In genomic region chr11:3794387-3794786, GRCh38 we compare ENCODE assay signal across 7 cellular contexts. TPM values are rescaled to one million over a fixed set of nuclear protein-coding genes. Genes with fewer than 3 reads are reported as not detected.
DNase-seq lines count a peak whose midpoint lies in the region; ATAC-seq, FAIRE-seq and TF ChIP-seq lines count a peak whose summit lies in the region.
"Not testable (repeated sequence)": the region's sequence is repeated elsewhere in the genome, so short reads cannot be mapped to it uniquely, and the experiment has no call there.

No MANE protein-coding gene starts in this region.

- H3K18ac ChIP-seq in trophoblast cell (ENCODE audit: low read length), result not testable (repeated sequence)

- in situ Hi-C loops in HepG2 (cut with HindIII; ENCODE audit: extremely low pct_ligation_motif_present, low pct_unique_long_range_greater_than_20kb), result not testable (repeated sequence)

- peak overlapping the region; percentile 97 for H3K27ac Mint-ChIP-seq in CD4-positive, alpha-beta T cell
- not testable (repeated sequence) for H3K27ac Mint-ChIP-seq in T-helper 2 cell treated with Interferon-gamma antibody and Interleukin-4, amounts not matched to agents 5 μg/mL and 100 μg/mL, for 36 hours
- H3K27ac Mint-ChIP-seq in activated naive CD8-positive, alpha-beta T cell treated with anti-CD3 and anti-CD28 coated beads for 36 hours, result peak overlapping the region; percentile 49

- H3K79me1 ChIP-seq in trophoblast cell (ENCODE audit: low read length), result peaks cover 10% of the 10 kb centered on the region

- peaks cover 59% of the 10 kb centered on the region for H3K4me1 Mint-ChIP-seq in CD4-positive, alpha-beta T cell (ENCODE audit: low read depth)
- H3K4me1 Mint-ChIP-seq in T-helper 2 cell treated with Interferon-gamma antibody and Interleukin-4, amounts not matched to agents 5 μg/mL and 100 μg/mL, for 36 hours (ENCODE audit: low read depth), result peaks cover 44% of the 10 kb centered on the region
- peaks cover 45% of the 10 kb centered on the region for H3K4me1 Mint-ChIP-seq in activated naive CD8-positive, alpha-beta T cell treated with anti-CD3 and anti-CD28 coated beads for 36 hours

- not testable (repeated sequence) for H3K14ac ChIP-seq in trophoblast cell (ENCODE audit: low read length)

- not testable (repeated sequence) for H3K27me3 ChIP-seq in CD4-positive, alpha-beta T cell (ENCODE audit: control insufficient read depth, insufficient read depth, low read length); HepG2 (ENCODE audit: control insufficient read depth in 1 of 2, insufficient read depth in 2 of 2, low read length in 2 of 2); trophoblast cell (ENCODE audit: insufficient read depth, low read length)

- peak overlapping the region; percentile 13; the same call in 1 of the 2 replicates for H3K4me2 ChIP-seq in HepG2 (ENCODE audit: low read depth, low read length)
- H3K4me2 ChIP-seq in trophoblast cell (ENCODE audit: low read length), result not testable (repeated sequence)

- H2AK5ac ChIP-seq in trophoblast cell (ENCODE audit: low read length), result not testable (repeated sequence)

- H4K12ac ChIP-seq in trophoblast cell (ENCODE audit: low read depth, low read length), result not testable (repeated sequence)

- H2BK12ac ChIP-seq in trophoblast cell (ENCODE audit: low read length), result not testable (repeated sequence)

- DNase-seq in CD4-positive, alpha-beta T cell; NB4 (ENCODE audit: low read depth); T-helper 2 cell treated with Interferon-gamma antibody and Interleukin-4, amounts not matched to agents 5 μg/mL and 100 μg/mL, for 36 hours (ENCODE audit: low spot score); activated naive CD8-positive, alpha-beta T cell treated with anti-CD3 and anti-CD28 coated beads for 36 hours; HepG2 (ENCODE audit: low spot score); trophoblast cell: not testable (repeated sequence)
- DNase-seq in activated CD8-positive, alpha-beta memory T cell treated with anti-CD3 and anti-CD28 coated beads, Interleukin-2, amount 50 U/mL, for 48 hours, result peak; percentile 43

- peak overlapping the region; percentile 89 for H3K4me3 ChIP-seq in NB4 (ENCODE audit: low read depth, low read length)
- H3K4me3 ChIP-seq in HepG2 (replicated peaks in 1 of 3; ENCODE audit: insufficient read depth in 1 of 3, low read depth in 2 of 3, low read length in 3 of 3); trophoblast cell (ENCODE audit: low read depth, low read length): not testable (repeated sequence)

- not testable (repeated sequence) for H2AFZ ChIP-seq in HepG2 (ENCODE audit: low read length); trophoblast cell (ENCODE audit: insufficient read depth, low read length, poor library complexity)

- TF ChIP-seq POLR2A in NB4 (IDR thresholded peaks at IDR 0.05; ENCODE audit: extremely low read depth, insufficient read length); HepG2 (IDR thresholded peaks at IDR 0.05; ENCODE audit: insufficient read depth in 1 of 2, low read depth in 2 of 2, low read length in 2 of 2): not testable (repeated sequence)

- TF ChIP-seq EP300 in HepG2 (IDR thresholded peaks at IDR 0.05; ENCODE audit: low read depth in 2 of 2, low read length in 2 of 2); HepG2 (CRISPR knock-in tag; IDR thresholded peaks at IDR 0.05; ENCODE audit: borderline replicate concordance): not testable (repeated sequence)

- peaks cover 3 to 24% of the 10 kb centered on the region in 2 experiments; a peak in 4 of 5 replicates for H3K36me3 ChIP-seq in HepG2 (replicated peaks in 1 of 2; ENCODE audit: control insufficient read depth in 1 of 2, insufficient read depth in 2 of 2, low read length in 2 of 2)
- H3K36me3 ChIP-seq in trophoblast cell (ENCODE audit: control insufficient read depth in 1 of 2, insufficient read depth in 2 of 2, low read length in 2 of 2), result peaks cover 24 to 25% of the 10 kb centered on the region in 2 experiments

- peaks cover 32% of the 10 kb centered on the region for H3K4me1 ChIP-seq in HepG2 (ENCODE audit: insufficient read depth, low read length)
- not testable (repeated sequence) for H3K4me1 ChIP-seq in trophoblast cell (ENCODE audit: control insufficient read depth in 1 of 2, insufficient read depth in 2 of 2, low read length in 2 of 2)

- CTCF ChIA-PET in CD4-positive, alpha-beta T cell (lab: Charles Lee), result interaction anchor here (1.3 to 5.1 kb wide), 2 partner anchors 9 to 14 kb away, joined by 3 to 33 read pairs; partner anchors contain the start of gene PGAP2
- CTCF ChIA-PET in HepG2 (lab: Yijun Ruan, JAX; ENCODE audit: low intra/inter-chr PET ratio, low total read pairs), result not testable (repeated sequence)

- peak overlapping the region; percentile 57 for H3K4ac ChIP-seq in trophoblast cell (ENCODE audit: low read depth, low read length)

- H2BK5ac ChIP-seq in trophoblast cell (ENCODE audit: low read depth, low read length, poor library complexity), result not testable (repeated sequence)

- not testable (repeated sequence) for BruUV-seq in HepG2 (replicated peaks; lab: Mats Ljungman, UMichigan)

- H3K9ac ChIP-seq in HepG2 (ENCODE audit: insufficient read depth, low read depth, low read length); trophoblast cell (ENCODE audit: low read length): not testable (repeated sequence)

- H3K36me3 Mint-ChIP-seq in CD4-positive, alpha-beta T cell (ENCODE audit: low read depth), result peaks cover 63% of the 10 kb centered on the region
- peaks cover 46% of the 10 kb centered on the region for H3K36me3 Mint-ChIP-seq in T-helper 2 cell treated with Interferon-gamma antibody and Interleukin-4, amounts not matched to agents 5 μg/mL and 100 μg/mL, for 36 hours (ENCODE audit: low read depth)
- H3K36me3 Mint-ChIP-seq in activated naive CD8-positive, alpha-beta T cell treated with anti-CD3 and anti-CD28 coated beads for 36 hours, result peaks cover 46% of the 10 kb centered on the region

- not testable (repeated sequence) for H3K9me3 Mint-ChIP-seq in CD4-positive, alpha-beta T cell; T-helper 2 cell treated with Interferon-gamma antibody and Interleukin-4, amounts not matched to agents 5 μg/mL and 100 μg/mL, for 36 hours; activated naive CD8-positive, alpha-beta T cell treated with anti-CD3 and anti-CD28 coated beads for 36 hours

- intact Hi-C loops in CD4-positive, alpha-beta T cell (cut with DNase I, micrococcal nuclease), result loop anchor here in 1 of 2 experiments (10.0 kb wide), 1 partner anchor 60 kb away; no protein-coding TSS in a partner anchor
- intact Hi-C loops in HepG2 (cut with micrococcal nuclease; ENCODE audit: unreplicated experiment), result not testable (repeated sequence)

- TF ChIP-seq RAD21 in HepG2 (CRISPR knock-in tag; IDR thresholded peaks at IDR 0.05), result not testable (repeated sequence)

- not testable (repeated sequence) for ATAC-seq in CD4-positive, alpha-beta T cell (ENCODE audit: poor library complexity); HepG2

- 98% methylated on average over 10 of the region's 10 CpGs for WGBS in HepG2 (ENCODE audit: low lambda C conversion rate)
- WGBS in trophoblast cell (ENCODE audit: extremely low coverage, insufficient coverage, insufficient read length), result no CpG with 5 or more reads among the region's 10 CpGs

- not testable (repeated sequence) for H3K9me3 ChIP-seq in CD4-positive, alpha-beta T cell (ENCODE audit: control insufficient read depth, low read length); HepG2 (ENCODE audit: low read length); trophoblast cell (ENCODE audit: insufficient read depth, low read depth, low read length)

- H3K27me3 Mint-ChIP-seq in CD4-positive, alpha-beta T cell; T-helper 2 cell treated with Interferon-gamma antibody and Interleukin-4, amounts not matched to agents 5 μg/mL and 100 μg/mL, for 36 hours (ENCODE audit: low read depth); activated naive CD8-positive, alpha-beta T cell treated with anti-CD3 and anti-CD28 coated beads for 36 hours: not testable (repeated sequence)

- not testable (repeated sequence) for H3K23ac ChIP-seq in trophoblast cell (ENCODE audit: low read length)

- FAIRE-seq in HepG2 (lab: Jason Lieb, UNC), result not testable (repeated sequence)

- H4K91ac ChIP-seq in trophoblast cell (ENCODE audit: low read depth, low read length), result not testable (repeated sequence)

- not testable (repeated sequence) for H3K27ac ChIP-seq in CD4-positive, alpha-beta T cell (ENCODE audit: low read depth, low read length); HepG2 (ENCODE audit: extremely low read length, insufficient read depth, low read length); trophoblast cell (ENCODE audit: low read depth, low read length)

- H4K8ac ChIP-seq in trophoblast cell (ENCODE audit: low read depth, low read length), result not testable (repeated sequence)

- peak overlapping the region; percentile 89 for H3K4me3 Mint-ChIP-seq in CD4-positive, alpha-beta T cell
- H3K4me3 Mint-ChIP-seq in T-helper 2 cell treated with Interferon-gamma antibody and Interleukin-4, amounts not matched to agents 5 μg/mL and 100 μg/mL, for 36 hours, result peak overlapping the region; percentile 10
- not testable (repeated sequence) for H3K4me3 Mint-ChIP-seq in activated naive CD8-positive, alpha-beta T cell treated with anti-CD3 and anti-CD28 coated beads for 36 hours

- H3K79me2 ChIP-seq in HepG2 (ENCODE audit: insufficient read depth, low read length) (peaks cover 72% of the 10 kb centered on the region), trophoblast cell (ENCODE audit: control insufficient read depth, insufficient read depth, low read length, poor library complexity) (peaks cover 19% of the 10 kb centered on the region)

- POLR2A ChIA-PET in CD4-positive, alpha-beta T cell (lab: Charles Lee), result interaction anchor here (1.6 to 6.3 kb wide), 2 partner anchors 45 to 279 kb away, joined by 3 to 67 read pairs; partner anchors contain the start of gene RHOG
- POLR2A ChIA-PET in HepG2 (lab: Yijun Ruan, JAX), result not testable (repeated sequence)

- not testable (repeated sequence) for H2BK120ac ChIP-seq in trophoblast cell (ENCODE audit: insufficient read depth, low read length, poor library complexity)

- H4K20me1 ChIP-seq in HepG2 (ENCODE audit: insufficient read depth, low read length), result peaks cover 26% of the 10 kb centered on the region

- not testable (repeated sequence) for TF ChIP-seq CTCF in CD4-positive, alpha-beta T cell (IDR thresholded peaks at IDR 0.05); NB4 (IDR thresholded peaks at IDR 0.05; ENCODE audit: low read depth, low read length); HepG2 (CRISPR knock-in tag; IDR thresholded peaks at IDR 0.05)

RNA-seq across cellular contexts. Expression of gene NUP98, which starts 3.0 kb away (rescaled TPM):
- 100 to 1,000 TPM; 161 to 186 TPM for total RNA-seq in CD4-positive, alpha-beta T cell
- 100 to 1,000 TPM in 1 of 2 experiments, 10 to 100 TPM in 1; 98.1 to 115 TPM for total RNA-seq in activated naive CD8-positive, alpha-beta T cell treated with anti-CD3 and anti-CD28 coated beads for 36 hours
- 85.3 and 126 TPM in 2 replicates for total RNA-seq in HepG2 (2016; rRNA removed; fragmentation: Illumina TruSeq; extraction: Trizol)
- 43.1 and 51.6 TPM in 2 replicates for total RNA-seq in HepG2 (2016; cell fraction: cytosol; rRNA removed; fragmentation: Illumina TruSeq; extraction: Trizol; ENCODE audit: low read depth)
- 89.3 and 123 TPM in 2 replicates for total RNA-seq in HepG2 (2016; cell fraction: insoluble cytoplasmic fraction; rRNA removed; fragmentation: Illumina TruSeq; extraction: Trizol)
- total RNA-seq in HepG2 (2016; cell fraction: membrane; rRNA removed; fragmentation: Illumina TruSeq; extraction: Trizol), result 26.3 and 32.0 TPM in 2 replicates
- total RNA-seq in HepG2 (2016; cell fraction: nucleus; rRNA removed; fragmentation: Illumina TruSeq; extraction: Trizol), result 76.7 and 93.4 TPM in 2 replicates
- polyA plus RNA-seq in HepG2 (2011; rRNA removed), result 73.6 and 76.6 TPM in 2 replicates
- 69.6 and 79.5 TPM in 2 replicates for polyA plus RNA-seq in HepG2 (2011; cell fraction: cytosol; rRNA removed)
- 104 and 106 TPM in 2 replicates for polyA plus RNA-seq in HepG2 (2011; cell fraction: nucleus; rRNA removed)
- polyA plus RNA-seq in HepG2 (2012), result 30.9 and 40.3 TPM in 2 replicates
- polyA plus RNA-seq in HepG2 (2016; cell fraction: cytosol; fragmentation: Illumina TruSeq; extraction: Trizol; ENCODE audit: low read depth), result 3.7 and 4.0 TPM in 2 replicates
- 75.4 and 87.3 TPM in 2 replicates for polyA plus RNA-seq in HepG2 (2016; cell fraction: insoluble cytoplasmic fraction; fragmentation: Illumina TruSeq; extraction: Trizol; ENCODE audit: low read depth)
- polyA plus RNA-seq in HepG2 (2016; cell fraction: membrane; fragmentation: Illumina TruSeq; extraction: Trizol; ENCODE audit: low read depth), result 7.2 and 10.0 TPM in 2 replicates
- polyA plus RNA-seq in HepG2 (2016; cell fraction: nucleus; fragmentation: Illumina TruSeq; extraction: Trizol; ENCODE audit: insufficient read depth, low read depth), result 69.6 and 70.2 TPM in 2 replicates
- polyA minus RNA-seq in HepG2 (2011; rRNA and poly(A)+ RNA removed; ENCODE audit: low replicate concordance), result 297 and 701 TPM in 2 replicates
- 83.2 and 92.9 TPM in 2 replicates for polyA minus RNA-seq in HepG2 (2011; cell fraction: cytosol; rRNA and poly(A)+ RNA removed)
- polyA minus RNA-seq in HepG2 (2011; cell fraction: nucleus; rRNA and poly(A)+ RNA removed), result 87.9 and 109 TPM in 2 replicates
- polyA plus RNA-seq in trophoblast cell (2013), result 75.8 and 77.4 TPM in 2 replicates

RNA-seq across cellular contexts. Expression of gene PGAP2, which starts 14.0 kb away (rescaled TPM):
- total RNA-seq in CD4-positive, alpha-beta T cell, result 10 to 100 TPM; 20.9 to 23.6 TPM
- 10 to 100 TPM; 35.4 to 35.6 TPM for total RNA-seq in activated naive CD8-positive, alpha-beta T cell treated with anti-CD3 and anti-CD28 coated beads for 36 hours
- 16.8 and 21.5 TPM in 2 replicates for total RNA-seq in HepG2 (2016; rRNA removed; fragmentation: Illumina TruSeq; extraction: Trizol)
- total RNA-seq in HepG2 (2016; cell fraction: cytosol; rRNA removed; fragmentation: Illumina TruSeq; extraction: Trizol; ENCODE audit: low read depth), result 20.3 and 25.5 TPM in 2 replicates
- total RNA-seq in HepG2 (2016; cell fraction: insoluble cytoplasmic fraction; rRNA removed; fragmentation: Illumina TruSeq; extraction: Trizol), result 17.1 and 19.6 TPM in 2 replicates
- total RNA-seq in HepG2 (2016; cell fraction: membrane; rRNA removed; fragmentation: Illumina TruSeq; extraction: Trizol), result 36.5 and 42.1 TPM in 2 replicates
- 16.9 and 22.3 TPM in 2 replicates for total RNA-seq in HepG2 (2016; cell fraction: nucleus; rRNA removed; fragmentation: Illumina TruSeq; extraction: Trizol)
- polyA plus RNA-seq in HepG2 (2011; rRNA removed), result 46.8 and 47.8 TPM in 2 replicates
- 34.6 and 41.7 TPM in 2 replicates for polyA plus RNA-seq in HepG2 (2011; cell fraction: cytosol; rRNA removed)
- polyA plus RNA-seq in HepG2 (2011; cell fraction: nucleus; rRNA removed), result 70.5 and 72.6 TPM in 2 replicates
- 17.5 and 20.8 TPM in 2 replicates for polyA plus RNA-seq in HepG2 (2012)
- polyA plus RNA-seq in HepG2 (2016; cell fraction: cytosol; fragmentation: Illumina TruSeq; extraction: Trizol; ENCODE audit: low read depth), result 42.7 and 51.8 TPM in 2 replicates
- 29.8 and 30.5 TPM in 2 replicates for polyA plus RNA-seq in HepG2 (2016; cell fraction: insoluble cytoplasmic fraction; fragmentation: Illumina TruSeq; extraction: Trizol; ENCODE audit: low read depth)
- 58.5 and 61.9 TPM in 2 replicates for polyA plus RNA-seq in HepG2 (2016; cell fraction: membrane; fragmentation: Illumina TruSeq; extraction: Trizol; ENCODE audit: low read depth)
- polyA plus RNA-seq in HepG2 (2016; cell fraction: nucleus; fragmentation: Illumina TruSeq; extraction: Trizol; ENCODE audit: insufficient read depth, low read depth), result 62.7 and 64.3 TPM in 2 replicates
- polyA minus RNA-seq in HepG2 (2011; rRNA and poly(A)+ RNA removed; ENCODE audit: low replicate concordance), result 72.3 and 77.1 TPM in 2 replicates
- 15.6 and 19.4 TPM in 2 replicates for polyA minus RNA-seq in HepG2 (2011; cell fraction: cytosol; rRNA and poly(A)+ RNA removed)
- polyA minus RNA-seq in HepG2 (2011; cell fraction: nucleus; rRNA and poly(A)+ RNA removed), result 9.1 and 11.2 TPM in 2 replicates
- 24.0 TPM in 2 replicates for polyA plus RNA-seq in trophoblast cell (2013)

RNA-seq across cellular contexts. Expression of gene RHOG, which starts 46.4 kb away (rescaled TPM):
- total RNA-seq in CD4-positive, alpha-beta T cell, result 100 to 1,000 TPM; 101 to 106 TPM
- 100 to 1,000 TPM; 183 to 190 TPM for total RNA-seq in activated naive CD8-positive, alpha-beta T cell treated with anti-CD3 and anti-CD28 coated beads for 36 hours
- 7.7 TPM in 2 replicates for total RNA-seq in HepG2 (2016; rRNA removed; fragmentation: Illumina TruSeq; extraction: Trizol)
- 2.6 and 3.6 TPM in 2 replicates for total RNA-seq in HepG2 (2016; cell fraction: cytosol; rRNA removed; fragmentation: Illumina TruSeq; extraction: Trizol; ENCODE audit: low read depth)
- 5.8 and 6.8 TPM in 2 replicates for total RNA-seq in HepG2 (2016; cell fraction: insoluble cytoplasmic fraction; rRNA removed; fragmentation: Illumina TruSeq; extraction: Trizol)
- total RNA-seq in HepG2 (2016; cell fraction: membrane; rRNA removed; fragmentation: Illumina TruSeq; extraction: Trizol), result 5.8 and 7.4 TPM in 2 replicates
- total RNA-seq in HepG2 (2016; cell fraction: nucleus; rRNA removed; fragmentation: Illumina TruSeq; extraction: Trizol), result 5.9 and 6.2 TPM in 2 replicates
- polyA plus RNA-seq in HepG2 (2011; rRNA removed), result 23.4 and 27.1 TPM in 2 replicates
- 28.2 and 39.4 TPM in 2 replicates for polyA plus RNA-seq in HepG2 (2011; cell fraction: cytosol; rRNA removed)
- polyA plus RNA-seq in HepG2 (2011; cell fraction: nucleus; rRNA removed), result 16.2 and 18.8 TPM in 2 replicates
- polyA plus RNA-seq in HepG2 (2012), result 15.8 and 27.4 TPM in 2 replicates
- 9.6 and 10.7 TPM in 2 replicates for polyA plus RNA-seq in HepG2 (2016; cell fraction: cytosol; fragmentation: Illumina TruSeq; extraction: Trizol; ENCODE audit: low read depth)
- polyA plus RNA-seq in HepG2 (2016; cell fraction: insoluble cytoplasmic fraction; fragmentation: Illumina TruSeq; extraction: Trizol; ENCODE audit: low read depth), result 21.0 and 25.0 TPM in 2 replicates
- polyA plus RNA-seq in HepG2 (2016; cell fraction: membrane; fragmentation: Illumina TruSeq; extraction: Trizol; ENCODE audit: low read depth), result 18.5 and 19.3 TPM in 2 replicates
- polyA plus RNA-seq in HepG2 (2016; cell fraction: nucleus; fragmentation: Illumina TruSeq; extraction: Trizol; ENCODE audit: insufficient read depth, low read depth), result 22.3 and 26.4 TPM in 2 replicates
- polyA minus RNA-seq in HepG2 (2011; rRNA and poly(A)+ RNA removed; ENCODE audit: low replicate concordance), result 83.5 and 114 TPM in 2 replicates
- 21.8 and 27.6 TPM in 2 replicates for polyA minus RNA-seq in HepG2 (2011; cell fraction: cytosol; rRNA and poly(A)+ RNA removed)
- 11.5 and 17.4 TPM in 2 replicates for polyA minus RNA-seq in HepG2 (2011; cell fraction: nucleus; rRNA and poly(A)+ RNA removed)
- polyA plus RNA-seq in trophoblast cell (2013), result 48.3 and 53.7 TPM in 2 replicates

Comparison
In these comparisons a context has a peak if more than half of its experiments do, and no peak if none do; other contexts are left out.
1. RNA of gene RHOG, which starts 46.4 kb away (total RNA-seq): 183 to 190 TPM in activated naive CD8-positive, alpha-beta T cell treated with anti-CD3 and anti-CD28 coated beads for 36 hours and 101 to 106 TPM in CD4-positive, alpha-beta T cell; 2.6 to 7.7 TPM in HepG2; every median in the first group is over 10 times any median in the second.